In genomic region chr4:87422104-87423052, GRCh38 we compare ENCODE assay signal across 8 cellular contexts. TPM values are rescaled to one million over a fixed set of nuclear protein-coding genes. Genes with fewer than 3 reads are reported as not detected.
DNase-seq lines count a peak whose midpoint lies in the region; ATAC-seq lines count a peak whose summit lies in the region.

NUDT9 (plus strand) TSS chr4:87422573; CDS start chr4:87422906, 333 bp downstream.

- peak within 1 kb of the TSS; percentile 96 for H3K27ac Mint-ChIP-seq in activated CD4-positive, alpha-beta T cell treated with anti-CD3 and anti-CD28 coated beads, Interleukin-2, amount 10 ng/mL, durations not matched to agents 7 days and 5 days

- H3K4me1 Mint-ChIP-seq in activated CD4-positive, alpha-beta T cell treated with anti-CD3 and anti-CD28 coated beads, Interleukin-2, amount 10 ng/mL, durations not matched to agents 7 days and 5 days, result peaks cover 30% of the 10 kb centered on the region

- peak within 1 kb of the TSS; percentile 88 for H3K4me3 Mint-ChIP-seq in activated CD4-positive, alpha-beta T cell treated with anti-CD3 and anti-CD28 coated beads, Interleukin-2, amount 10 ng/mL, durations not matched to agents 7 days and 5 days

- no peaks in the 10 kb centered on the region for H3K36me3 Mint-ChIP-seq in activated CD4-positive, alpha-beta T cell treated with anti-CD3 and anti-CD28 coated beads, Interleukin-2, amount 10 ng/mL, durations not matched to agents 7 days and 5 days (ENCODE audit: low read depth)

- H3K27me3 Mint-ChIP-seq in activated CD4-positive, alpha-beta T cell treated with anti-CD3 and anti-CD28 coated beads, Interleukin-2, amount 10 ng/mL, durations not matched to agents 7 days and 5 days, result no peaks in the 10 kb centered on the region

- CTCF ChIA-PET in activated CD4-positive, alpha-beta T cell treated with anti-CD3 and anti-CD28 coated beads, Interleukin-2, amount 10 ng/mL, durations not matched to agents 7 days and 5 days (lab: Charles Lee), result interaction anchor here (0.8 to 1.5 kb wide), 3 partner anchors 22 to 40 kb away, joined by 3 to 5 read pairs (median 3); partner anchors contain the start of gene HSD17B11

- POLR2A ChIA-PET in activated CD4-positive, alpha-beta T cell treated with anti-CD3 and anti-CD28 coated beads, Interleukin-2, amount 10 ng/mL, durations not matched to agents 7 days and 5 days (lab: Charles Lee), result interaction anchor here (0.7 kb wide), 1 partner anchor 31 kb away, joined by 3 read pairs; the partner anchor contains the start of gene HSD17B11

- H3K9me3 Mint-ChIP-seq in activated CD4-positive, alpha-beta T cell treated with anti-CD3 and anti-CD28 coated beads, Interleukin-2, amount 10 ng/mL, durations not matched to agents 7 days and 5 days, result no peaks in the 10 kb centered on the region

- ATAC-seq in GM19328 (IDR thresholded peaks at IDR 0.05; ENCODE audit: unreplicated experiment) (peak; percentile 86), HG03520 (IDR thresholded peaks at IDR 0.05; ENCODE audit: unreplicated experiment) (peak; percentile 85)

- peak; percentile 44 to 94 (median 90) for DNase-seq in C1 segment of cervical spinal cord (lab: John Stamatoyannopoulos, UW)
- peak; percentile 95 for DNase-seq in NCI-H69 (lab: John Stamatoyannopoulos, UW)
- peak; percentile 89 for DNase-seq in activated CD4-positive, alpha-beta T cell treated with anti-CD3 and anti-CD28 coated beads, Interleukin-2, amount 10 ng/mL, durations not matched to agents 7 days and 5 days
- DNase-seq in cortex of kidney (lab: John Stamatoyannopoulos, UW), result peak; percentile 30
- DNase-seq in left kidney (ENCODE audit: low read depth, low spot score), result peak; percentile 99
- peak; percentile 89 to 90 for DNase-seq in stimulated activated CD4-positive, alpha-beta T cell treated with anti-CD3 and anti-CD28 coated beads, Interleukin-2, amount 100 ng/mL, for 24 hours

RNA-seq across cellular contexts. Expression of gene NUDT9, which starts in this region (rescaled TPM):
- 10 to 100 TPM; 11.7 to 11.9 TPM for total RNA-seq in activated CD4-positive, alpha-beta T cell treated with anti-CD3 and anti-CD28 coated beads, Interleukin-2, amount 10 ng/mL, durations not matched to agents 7 days and 5 days

Comparison
In these comparisons a context has a peak if more than half of its experiments do, and no peak if none do; other contexts are left out.
1. Peak in every context shown above with its lines: DNase-seq and ATAC-seq.
2. DNase-seq: peak in every context shown above with its lines; median percentile 99 in left kidney; 95 in NCI-H69; 90 in C1 segment of cervical spinal cord; 90 in stimulated activated CD4-positive, alpha-beta T cell treated with anti-CD3 and anti-CD28 coated beads, Interleukin-2, amount 100 ng/mL, for 24 hours; 89 in activated CD4-positive, alpha-beta T cell treated with anti-CD3 and anti-CD28 coated beads, Interleukin-2, amount 10 ng/mL, durations not matched to agents 7 days and 5 days; 30 in cortex of kidney.